ENCODE assay signal across 8 cellular contexts in genomic region chr19:19627716-19628498, GRCh38. TPM values are rescaled to one million over a fixed set of nuclear protein-coding genes. Genes with fewer than 3 reads are reported as not detected.
DNase-seq lines count a peak whose midpoint lies in the region; ATAC-seq and TF ChIP-seq lines count a peak whose summit lies in the region.

LPAR2 (minus strand) TSS chr19:19628220; CDS start chr19:19627275, 945 bp downstream.

- H3K36me3 Mint-ChIP-seq in naive B cell: peaks cover 2 to 5% of the 10 kb centered on the region in 2 donors
- peaks cover 10% of the 10 kb centered on the region for H3K36me3 Mint-ChIP-seq in stimulated activated naive CD8-positive, alpha-beta T cell treated with anti-CD3 and anti-CD28 coated beads, Interleukin-15, Interleukin-2, amounts not matched to agents 100 ng/mL and 50 ng/mL, for 24 hours (ENCODE audit: low read depth)

- no peaks in the 10 kb centered on the region for H3F3A ChIP-seq in MM.1S (ENCODE audit: insufficient read depth, low read length)

- H3K4me3 ChIP-seq in MM.1S (ENCODE audit: low read length) (peak within 1 kb of the TSS; percentile 59), ectodermal cell (ENCODE audit: insufficient read depth, low read depth, low read length) (peak within 1 kb of the TSS; percentile 73)

- WGBS in ectodermal cell, 2 experiments: 0% methylated on average over 84 of the region's 84 CpGs

- TF ChIP-seq CTCF in C4-2B (conservative IDR thresholded peaks at IDR 0.05): no peak
- no peak for TF ChIP-seq CTCF in MM.1S (IDR thresholded peaks at IDR 0.05; ENCODE audit: low read length)

- no peaks in the 10 kb centered on the region for H3K79me2 ChIP-seq in MM.1S (ENCODE audit: low read length)

- H3K9me3 ChIP-seq in MM.1S (replicated peaks; ENCODE audit: insufficient read depth, low read length) (no peaks in the 10 kb centered on the region), ectodermal cell (ENCODE audit: control insufficient read depth, low read length) (no peaks in the 10 kb centered on the region)

- peaks cover 15 to 27% (median 16%) of the 10 kb centered on the region in 3 donors for H3K4me1 Mint-ChIP-seq in naive B cell
- peaks cover 27% of the 10 kb centered on the region for H3K4me1 Mint-ChIP-seq in stimulated activated naive CD8-positive, alpha-beta T cell treated with anti-CD3 and anti-CD28 coated beads, Interleukin-15, Interleukin-2, amounts not matched to agents 100 ng/mL and 50 ng/mL, for 24 hours (ENCODE audit: low read depth)

- H3K27ac Mint-ChIP-seq in naive B cell: peak within 1 kb of the TSS; percentile 70 to 97 (median 93)
- H3K27ac Mint-ChIP-seq in stimulated activated naive CD8-positive, alpha-beta T cell treated with anti-CD3 and anti-CD28 coated beads, Interleukin-15, Interleukin-2, amounts not matched to agents 100 ng/mL and 50 ng/mL, for 24 hours: peak within 1 kb of the TSS; percentile 90

- H3K27me3 Mint-ChIP-seq in naive B cell: no peaks in the 10 kb centered on the region
- H3K27me3 Mint-ChIP-seq in stimulated activated naive CD8-positive, alpha-beta T cell treated with anti-CD3 and anti-CD28 coated beads, Interleukin-15, Interleukin-2, amounts not matched to agents 100 ng/mL and 50 ng/mL, for 24 hours: no peaks in the 10 kb centered on the region

- H3K36me3 ChIP-seq in MM.1S (replicated peaks; ENCODE audit: insufficient read depth, low read length) (no peaks in the 10 kb centered on the region), ectodermal cell (ENCODE audit: control insufficient read depth, insufficient read depth, low read length) (peaks cover 16% of the 10 kb centered on the region)

- no peaks in the 10 kb centered on the region for H3K9me3 Mint-ChIP-seq in naive B cell
- H3K9me3 Mint-ChIP-seq in stimulated activated naive CD8-positive, alpha-beta T cell treated with anti-CD3 and anti-CD28 coated beads, Interleukin-15, Interleukin-2, amounts not matched to agents 100 ng/mL and 50 ng/mL, for 24 hours: no peaks in the 10 kb centered on the region

- H3K27me3 ChIP-seq in MM.1S (replicated peaks; ENCODE audit: insufficient read depth, low read length): no peaks in the 10 kb centered on the region
- no peaks in the 10 kb centered on the region for H3K27me3 ChIP-seq in ectodermal cell (ENCODE audit: control insufficient read depth, insufficient read depth, low read length, poor library complexity, severe bottlenecking)

- H3K4me1 ChIP-seq in MM.1S (ENCODE audit: low read length) (no peaks in the 10 kb centered on the region), ectodermal cell (ENCODE audit: control insufficient read depth, insufficient read depth, low read length) (peaks cover 12% of the 10 kb centered on the region)

- peak within 1 kb of the TSS; percentile 74 for H3K27ac ChIP-seq in C4-2B
- no peak within 1 kb of the TSS for H3K27ac ChIP-seq in MM.1S (ENCODE audit: low read length)
- H3K27ac ChIP-seq in ectodermal cell (ENCODE audit: insufficient read depth, low read depth, low read length, poor library complexity, severe bottlenecking): peak within 1 kb of the TSS; percentile 20

- no peaks in the 10 kb centered on the region for H3K9me2 ChIP-seq in MM.1S (replicated peaks; ENCODE audit: insufficient read depth, low read length)

- DNase-seq in MM.1S (peak; percentile 59), naive B cell (peak; percentile 81), T1000 (lab: John Stamatoyannopoulos, UW) (no peak)
- peak; percentile 77 for DNase-seq in activated CD4-positive, alpha-beta T cell treated with anti-CD3 and anti-CD28 coated beads, Interleukin-2, amount 50 U/mL, for 1 hour

- peak; percentile 68 for ATAC-seq in GM19397 (IDR thresholded peaks at IDR 0.05; ENCODE audit: unreplicated experiment)
- peak; percentile 90 to 91 for ATAC-seq in naive B cell (ENCODE audit: low read depth in 2 of 2)

- H2AFZ ChIP-seq in MM.1S (ENCODE audit: low read length): peak within 1 kb of the TSS; percentile 27

- H3K4me3 Mint-ChIP-seq in naive B cell: peak within 1 kb of the TSS; percentile 83 to 98 (median 93)
- H3K4me3 Mint-ChIP-seq in stimulated activated naive CD8-positive, alpha-beta T cell treated with anti-CD3 and anti-CD28 coated beads, Interleukin-15, Interleukin-2, amounts not matched to agents 100 ng/mL and 50 ng/mL, for 24 hours: peak within 1 kb of the TSS; percentile 87

- peak within 1 kb of the TSS; percentile 38; the same call in 1 of the 2 replicates for H3K9ac ChIP-seq in MM.1S (ENCODE audit: low read length)

- peak within 1 kb of the TSS; percentile 60 for H3K4me2 ChIP-seq in MM.1S (ENCODE audit: low read depth, low read length)

- no peaks in the 10 kb centered on the region for H4K20me1 ChIP-seq in MM.1S (ENCODE audit: insufficient read depth, low read length)

RNA-seq across cellular contexts. Expression of gene LPAR2, which starts in this region (rescaled TPM):
- polyA plus RNA-seq in ectodermal cell (2013, experiment 1 of 4): 80.1 TPM
- polyA plus RNA-seq in ectodermal cell (2013, experiment 2 of 4): 77.2 TPM
- 68.3 TPM for polyA plus RNA-seq in ectodermal cell (2013, experiment 3 of 4)
- polyA plus RNA-seq in ectodermal cell (2013, experiment 4 of 4): 87.8 TPM
- 10 to 100 TPM in 2 of 6 donors, 1 to 10 TPM in 4; 6.1 to 13.0 (median 8.4) TPM for polyA plus RNA-seq in naive B cell (ENCODE audit: low read depth in 6 of 6)
